33 cellular contexts compared by ENCODE assay signal in the genomic region with DNA sequence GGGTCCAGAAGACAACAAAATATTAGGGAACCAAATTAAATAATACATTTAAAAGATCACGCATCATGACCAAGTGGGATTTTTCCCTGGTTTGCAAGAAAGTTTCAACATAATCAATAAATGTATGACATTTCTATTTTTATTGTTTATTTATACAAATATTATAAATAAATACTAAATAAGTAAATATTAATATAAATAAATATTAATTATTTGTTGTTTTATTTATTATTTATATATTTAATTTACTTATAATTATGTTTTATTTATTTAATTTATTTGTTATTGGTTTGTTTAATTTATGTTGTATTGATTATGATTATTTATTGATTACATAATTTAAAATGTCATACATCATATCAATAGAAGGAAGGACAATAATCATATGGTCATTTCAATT.
"Had no signal": no experiment of that assay in that cellular context is flagged by ENCODE, and none has a peak within 500 bp of the region (broad histone marks: within the 10 kb centered on the region; RNA-seq: fewer than 3 reads in every experiment).

No MANE protein-coding gene starts in this region.

- H3K9me3 Mint-ChIP-seq: activated T-helper 1 cell treated with anti-CD3 and anti-CD28 coated beads, Interleukin-12 subunit alpha, Interleukin-12 subunit beta, Interleukin-2, Interleukin-4 antibody, amounts not matched to agents 30 ng/mL and 10 ng/mL and 1 ng/mL, durations not matched to agents 14 hours and 24 hours and 36 hours; T-helper 2 cell treated with Interferon-gamma antibody and Interleukin-4, amounts not matched to agents 5 μg/mL and 100 μg/mL, for 36 hours had no signal

- H3K4me3 Mint-ChIP-seq: activated B cell treated with CpG ODN at 0.5 μM for 24 hours; activated CD8-positive, alpha-beta T cell treated with anti-CD3 and anti-CD28 coated beads for 36 hours; activated naive CD4-positive, alpha-beta T cell treated with anti-CD3 and anti-CD28 coated beads for 36 hours; activated naive CD4-positive, alpha-beta T cell treated with anti-CD3 and anti-CD28 coated beads, Interleukin-2, amount 50 U/mL, for 24 hours; activated naive CD8-positive, alpha-beta T cell treated with anti-CD3 and anti-CD28 coated beads for 36 hours; activated naive CD8-positive, alpha-beta T cell treated with anti-CD3 and anti-CD28 coated beads, Interleukin-2, amount 50 U/mL, for 24 hours; activated T-helper 1 cell treated with anti-CD3 and anti-CD28 coated beads, Interleukin-12 subunit alpha, Interleukin-12 subunit beta, Interleukin-2, Interleukin-4 antibody, amounts not matched to agents 30 ng/mL and 10 ng/mL and 1 ng/mL, durations not matched to agents 14 hours and 24 hours and 36 hours; T-helper 17 cell; T-helper 2 cell treated with Interferon-gamma antibody and Interleukin-4, amounts not matched to agents 5 μg/mL and 100 μg/mL, for 36 hours had no signal

- H3K4me1 Mint-ChIP-seq: activated B cell treated with CpG ODN at 0.5 μM for 24 hours; activated naive CD4-positive, alpha-beta T cell treated with anti-CD3 and anti-CD28 coated beads, Interleukin-2, amount 50 U/mL, for 24 hours; activated naive CD8-positive, alpha-beta T cell treated with anti-CD3 and anti-CD28 coated beads for 36 hours; activated naive CD8-positive, alpha-beta T cell treated with anti-CD3 and anti-CD28 coated beads, Interleukin-2, amount 50 U/mL, for 24 hours; T-helper 17 cell had no signal

- H3K4me1 ChIP-seq: adrenal gland, body of pancreas, colonic mucosa, gastrocnemius medialis, heart left ventricle had no signal

- H3K36me3 ChIP-seq: adrenal gland, colonic mucosa, gastrocnemius medialis, heart left ventricle had no signal

- H3K9me3 ChIP-seq: adrenal gland, colonic mucosa, gastrocnemius medialis had no signal

- H3K27ac Mint-ChIP-seq: activated B cell treated with CpG ODN at 0.5 μM for 24 hours; activated CD8-positive, alpha-beta T cell treated with anti-CD3 and anti-CD28 coated beads for 36 hours; activated naive CD4-positive, alpha-beta T cell treated with anti-CD3 and anti-CD28 coated beads for 36 hours; activated naive CD4-positive, alpha-beta T cell treated with anti-CD3 and anti-CD28 coated beads, Interleukin-2, amount 50 U/mL, for 24 hours; activated naive CD8-positive, alpha-beta T cell treated with anti-CD3 and anti-CD28 coated beads for 36 hours; activated naive CD8-positive, alpha-beta T cell treated with anti-CD3 and anti-CD28 coated beads, Interleukin-2, amount 50 U/mL, for 24 hours; activated T-helper 1 cell treated with anti-CD3 and anti-CD28 coated beads, Interleukin-12 subunit alpha, Interleukin-12 subunit beta, Interleukin-2, Interleukin-4 antibody, amounts not matched to agents 30 ng/mL and 10 ng/mL and 1 ng/mL, durations not matched to agents 14 hours and 24 hours and 36 hours; activated T-helper 2 cell treated with anti-CD3 and anti-CD28 coated beads, Interferon-gamma antibody, Interleukin-2, Interleukin-4, amounts not matched to agents 10 μg/mL and 5 μg/mL and 100 μg/mL, durations not matched to agents 14 hours and 24 hours and 36 hours; T-helper 17 cell; T-helper 2 cell treated with Interferon-gamma antibody and Interleukin-4, amounts not matched to agents 5 μg/mL and 100 μg/mL, for 36 hours had no signal

- H3K4me3 ChIP-seq: adrenal gland, body of pancreas, colonic mucosa, gastrocnemius medialis, heart left ventricle had no signal

- ATAC-seq: activated CD4-positive, CD25-positive, alpha-beta regulatory T cell treated with anti-CD3 and anti-CD28 coated beads, Interleukin-2, amount 50 U/mL, for 24 hours; activated CD8-positive, alpha-beta T cell treated with anti-CD3 and anti-CD28 coated beads for 36 hours; activated naive CD8-positive, alpha-beta T cell treated with anti-CD3 and anti-CD28 coated beads, Interleukin-2, amount 50 U/mL, for 24 hours; body of pancreas; esophagus mucosa; gastrocnemius medialis; heart left ventricle; T-helper 17 cell had no signal

- H3K27ac ChIP-seq: adrenal gland, body of pancreas, colonic mucosa, gastrocnemius medialis, heart left ventricle, VCaP had no signal

- H3K36me3 Mint-ChIP-seq: activated naive CD4-positive, alpha-beta T cell treated with anti-CD3 and anti-CD28 coated beads, Interleukin-2, amount 50 U/mL, for 24 hours; activated naive CD8-positive, alpha-beta T cell treated with anti-CD3 and anti-CD28 coated beads for 36 hours had no signal

- H3K27me3 Mint-ChIP-seq: activated B cell treated with CpG ODN at 0.5 μM for 24 hours; activated CD8-positive, alpha-beta T cell treated with anti-CD3 and anti-CD28 coated beads for 36 hours; activated naive CD4-positive, alpha-beta T cell treated with anti-CD3 and anti-CD28 coated beads, Interleukin-2, amount 50 U/mL, for 24 hours; activated naive CD8-positive, alpha-beta T cell treated with anti-CD3 and anti-CD28 coated beads for 36 hours; activated naive CD8-positive, alpha-beta T cell treated with anti-CD3 and anti-CD28 coated beads, Interleukin-2, amount 50 U/mL, for 24 hours; T-helper 17 cell had no signal

- H3K27me3 ChIP-seq: adrenal gland, body of pancreas, colonic mucosa, gastrocnemius medialis, heart left ventricle had no signal

- DNase-seq: activated B cell treated with CpG ODN at 0.5 μM for 24 hours; activated CD4-positive, alpha-beta T cell treated with anti-CD3 and anti-CD28 coated beads for 48 hours; activated CD4-positive, alpha-beta T cell treated with anti-CD3 and anti-CD28 coated beads, Interleukin-2, amount 50 U/mL, for 1 hour; activated CD4-positive, alpha-beta T cell treated with anti-CD3 and anti-CD28 coated beads, Interleukin-2, amount 50 U/mL, for 48 hours; activated CD8-positive, alpha-beta memory T cell treated with anti-CD3 and anti-CD28 coated beads for 24 hours; activated CD8-positive, alpha-beta T cell treated with anti-CD3 and anti-CD28 coated beads for 36 hours; activated effector memory CD4-positive, alpha-beta T cell treated with anti-CD3 and anti-CD28 coated beads, Interleukin-2, amount 50 U/mL, for 16 hours; activated naive CD4-positive, alpha-beta T cell treated with anti-CD3 and anti-CD28 coated beads for 36 hours; activated naive CD8-positive, alpha-beta T cell treated with anti-CD3 and anti-CD28 coated beads for 36 hours; activated naive CD8-positive, alpha-beta T cell treated with anti-CD3 and anti-CD28 coated beads, Interleukin-2, amount 50 U/mL, for 24 hours; activated T-cell treated with anti-CD3 and anti-CD28 coated beads, Interleukin-2, amount 50 U/mL, for 1 hour; activated T-cell treated with anti-CD3 and anti-CD28 coated beads, Interleukin-2, amount 50 U/mL, for 48 hours; adrenal gland; amygdala; aorta; body of pancreas; caudate nucleus; colonic mucosa; effector CD8-positive, alpha-beta T cell; foreskin fibroblast; gastrocnemius medialis; glutamatergic neuron; heart left ventricle; T-helper 1 cell; T-helper 17 cell; T1000 had no signal
